ENCODE assay signal across 11 cellular contexts in genomic region chr11:61598886-61599868, GRCh38. TPM values are rescaled to one million over a fixed set of nuclear protein-coding genes. Genes with fewer than 3 reads are reported as not detected.
DNase-seq lines count a peak whose midpoint lies in the region; ATAC-seq and TF ChIP-seq lines count a peak whose summit lies in the region.
"Had no signal": no experiment of that assay in that cellular context is flagged by ENCODE, and none has a peak within 500 bp of the region (broad histone marks: within the 10 kb centered on the region; RNA-seq: fewer than 3 reads in every experiment).

No MANE protein-coding gene starts in this region.

- peak overlapping the region; percentile 55 for H4K8ac ChIP-seq in mesenchymal stem cell (ENCODE audit: low read length)

- peak overlapping the region; percentile 10 for H3K4me2 ChIP-seq in mesenchymal stem cell (ENCODE audit: low read length, poor library complexity, severe bottlenecking)

- no peak overlapping the region for H3K4me3 ChIP-seq in AG04450 (ENCODE audit: low read depth, low read length)
- no peak overlapping the region for H3K4me3 ChIP-seq in dorsolateral prefrontal cortex
- peak overlapping the region in 1 of 2 experiments; percentile 62 for H3K4me3 ChIP-seq in mesenchymal stem cell (ENCODE audit: insufficient read depth in 1 of 2, low read depth in 1 of 2, low read length in 2 of 2)

- no peak overlapping the region for H3K14ac ChIP-seq in mesenchymal stem cell (ENCODE audit: low read length in 2 of 2)

- H3K18ac ChIP-seq in mesenchymal stem cell (ENCODE audit: low read depth in 1 of 2, low read length in 2 of 2): peak overlapping the region in 1 of 2 experiments; percentile 11

- CTCF ChIA-PET in AG04450 (lab: Charles Lee): interaction anchor here (0.6 to 1.4 kb wide), 6 partner anchors 18 to 153 kb away, joined by 3 to 5 read pairs (median 4); partner anchors contain the start of gene SYT7

- H2BK15ac ChIP-seq in mesenchymal stem cell (ENCODE audit: low read depth, poor library complexity, severe bottlenecking): no peak overlapping the region

- peaks cover 23% of the 10 kb centered on the region for H3K4me1 ChIP-seq in mesenchymal stem cell (ENCODE audit: control insufficient read depth, insufficient read depth, low read depth, low read length)

- H3K4ac ChIP-seq in mesenchymal stem cell (ENCODE audit: low read depth in 1 of 2, low read length in 2 of 2): no peak overlapping the region

- intact Hi-C loops in dorsolateral prefrontal cortex (cut with DNase I): no loop called here

- H3K9me3 ChIP-seq in AG04450 (ENCODE audit: control insufficient read depth, insufficient read depth, low read length) (no peaks in the 10 kb centered on the region; the same call in 1 of the 2 replicates), mesenchymal stem cell (ENCODE audit: control insufficient read depth, low read length) (no peaks in the 10 kb centered on the region)

- peaks cover 17% of the 10 kb centered on the region for H3K27me3 ChIP-seq in AG04450 (ENCODE audit: control insufficient read depth, insufficient read depth, low read length)
- peaks cover 0 to 15% (median 0%) of the 10 kb centered on the region in 45 donors for H3K27me3 ChIP-seq in dorsolateral prefrontal cortex
- peaks cover 17 to 75% of the 10 kb centered on the region in 2 experiments for H3K27me3 ChIP-seq in mesenchymal stem cell (ENCODE audit: control insufficient read depth in 1 of 2, insufficient read depth in 1 of 2, low read length in 2 of 2)

- H4K91ac ChIP-seq in mesenchymal stem cell (ENCODE audit: low read length): no peak overlapping the region

- POLR2A ChIA-PET in AG04450 (lab: Yijun Ruan, JAX): interaction anchor here (0.8 kb wide), 1 partner anchor 9 kb away, joined by 3 read pairs; no protein-coding TSS in a partner anchor

- H3K27ac ChIP-seq in AG04450 (ENCODE audit: low read depth, low read length) (peak overlapping the region; percentile 39), dorsolateral prefrontal cortex (peak overlapping the region in 53 of 59 donors; percentile 6 to 87 (median 70)), mesenchymal stem cell (ENCODE audit: low read length, poor library complexity, severe bottlenecking) (no peak overlapping the region)

- H2AK5ac ChIP-seq in mesenchymal stem cell (ENCODE audit: low read length, severe bottlenecking): no peak overlapping the region

- H2BK5ac ChIP-seq in mesenchymal stem cell (ENCODE audit: low read depth, low read length, poor library complexity, severe bottlenecking): no peak overlapping the region

- H3K23ac ChIP-seq in mesenchymal stem cell (ENCODE audit: low read length in 2 of 2): no peak overlapping the region

- peak overlapping the region; percentile 63 for H3K9ac ChIP-seq in mesenchymal stem cell (ENCODE audit: low read length)

- peak overlapping the region in 1 of 2 experiments; percentile 43 for H2BK12ac ChIP-seq in mesenchymal stem cell (ENCODE audit: low read length in 2 of 2)

- no peaks in the 10 kb centered on the region for H3K36me3 ChIP-seq in mesenchymal stem cell (ENCODE audit: control insufficient read depth in 1 of 2, insufficient read depth in 2 of 2, low read depth in 1 of 2, low read length in 2 of 2)

- DNase-seq in AG04450 (ENCODE audit: low read depth, low spot score) (no peak), HT1080 (ENCODE audit: low read depth) (peak; percentile 44), dorsolateral prefrontal cortex (peak in 3 of 10 donors; percentile 35 to 64 (median 39)), mesenchymal stem cell (peak; percentile 34), NK-92 (lab: John Stamatoyannopoulos, UW; ENCODE audit: unreplicated experiment) (no peak)
- DNase-seq in activated naive CD4-positive, alpha-beta T cell treated with anti-CD3 and anti-CD28 coated beads, Interleukin-2, amount 50 U/mL, for 16 hours: no peak
- DNase-seq: activated CD4-positive, alpha-beta T cell treated with anti-CD3 and anti-CD28 coated beads for 1 hour; CD4-positive, alpha-beta memory T cell had no signal

- 35% methylated on average over 25 of the region's 25 CpGs for WGBS in mesenchymal stem cell

- no peaks in the 10 kb centered on the region for H3K79me1 ChIP-seq in mesenchymal stem cell (replicated peaks; ENCODE audit: low read length, poor library complexity, severe bottlenecking)

- H2BK120ac ChIP-seq in mesenchymal stem cell (ENCODE audit: low read depth, low read length): no peak overlapping the region

- H2AFZ ChIP-seq in mesenchymal stem cell (ENCODE audit: low read depth, low read length): no peak overlapping the region

- ATAC-seq in GM21423 (IDR thresholded peaks at IDR 0.05; ENCODE audit: unreplicated experiment) (no peak), HG03565 (IDR thresholded peaks at IDR 0.05; ENCODE audit: unreplicated experiment) (no peak)
- ATAC-seq: Panc1 had no signal

- TF ChIP-seq CTCF in AG04450 (IDR thresholded peaks at IDR 0.05; ENCODE audit: low read depth, low read length) (no peak), dorsolateral prefrontal cortex (IDR thresholded peaks at IDR 0.05 in 54 of 56, conservative IDR thresholded peaks at IDR 0.05 in 2 of 56; ENCODE audit: low read depth in 1 of 56, partially characterized antibody in 56 of 56) (no peak)

RNA-seq across cellular contexts. Expression of gene SYT7, which starts 18.3 kb away (rescaled TPM):
- polyA plus RNA-seq in AG04450 (2011; rRNA removed): 0.45 and 0.60 TPM in 2 replicates
- 0.83 and 1.0 TPM in 2 replicates for polyA minus RNA-seq in AG04450 (2011; rRNA and poly(A)+ RNA removed)
- 1.8 and 2.0 TPM in 2 replicates for total RNA-seq in HT1080 (2014; rRNA removed; shearing (Covaris generic))
- 0.66 and 0.95 TPM in 2 replicates for polyA plus RNA-seq in HT1080 (2015; cell fraction: cytosol; rRNA removed)
- polyA plus RNA-seq in HT1080 (2015; cell fraction: nucleus; rRNA removed): 1.0 and 1.3 TPM in 2 replicates
- 100 to 1,000 TPM in 115 of 120 experiments, 10 to 100 TPM in 5; 52.2 to 249 (median 173) TPM for total RNA-seq in dorsolateral prefrontal cortex
- polyA plus RNA-seq in mesenchymal stem cell (2013, experiment 1 of 2): 0.06 TPM
- under 0.01 TPM for polyA plus RNA-seq in mesenchymal stem cell (2013, experiment 2 of 2)
- total RNA-seq: CD4-positive, alpha-beta memory T cell had no signal
- polyA plus RNA-seq: CD4-positive, alpha-beta memory T cell had no signal

Comparison
In these comparisons a context has a peak if more than half of its experiments do, and no peak if none do; other contexts are left out.
1. DNase-seq: peak in HT1080 (single experiment) and mesenchymal stem cell (single experiment); none in AG04450 (single experiment), activated naive CD4-positive, alpha-beta T cell treated with anti-CD3 and anti-CD28 coated beads, Interleukin-2, amount 50 U/mL, for 16 hours (single experiment) and NK-92 (single experiment).
2. RNA of gene SYT7, which starts 18.3 kb away (total RNA-seq): 52.2 to 249 TPM in dorsolateral prefrontal cortex; 1.8 to 2.0 TPM in HT1080; every median in the first group is over 10 times any median in the second.